Comparison of ENCODE assay signal across 11 cellular contexts in the genomic region with DNA sequence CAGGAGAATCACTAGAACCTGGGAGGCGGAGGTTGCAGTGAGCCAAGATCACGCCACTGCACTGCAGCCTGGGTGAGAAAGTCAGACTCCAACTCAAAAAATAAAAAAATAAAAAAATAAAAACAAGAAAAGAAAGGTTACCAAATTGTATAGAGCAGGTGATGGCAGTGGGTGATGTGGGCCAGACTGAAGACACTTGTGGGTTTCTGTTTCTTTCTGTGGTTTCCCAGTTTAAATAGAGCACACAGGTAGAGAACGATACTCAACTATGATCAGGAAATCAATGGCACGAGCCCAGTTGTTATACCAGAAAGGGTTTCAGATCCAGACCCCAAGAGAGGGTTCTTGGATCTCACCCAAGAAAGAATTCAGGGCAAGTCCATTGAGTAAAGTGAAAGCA. TPM values are rescaled to one million over a fixed set of nuclear protein-coding genes. Genes with fewer than 3 reads are reported as not detected.
DNase-seq lines count a peak whose midpoint lies in the region; ATAC-seq and TF ChIP-seq lines count a peak whose summit lies in the region.
"Had no signal": no experiment of that assay in that cellular context is flagged by ENCODE, and none has a peak within 500 bp of the region (broad histone marks: within the 10 kb centered on the region; RNA-seq: fewer than 3 reads in every experiment).

No MANE protein-coding gene starts in this region.

- H3K9me3 Mint-ChIP-seq in T-cell (no peaks in the 10 kb centered on the region), endodermal cell (peaks cover 8% of the 10 kb centered on the region)
- H3K9me3 Mint-ChIP-seq: naive B cell had no signal

- no peak overlapping the region for H3K4me3 ChIP-seq in GM12864 (ENCODE audit: low read depth, low read length)
- H3K4me3 ChIP-seq in tibial nerve = no peak overlapping the region
- H3K4me3 ChIP-seq in endodermal cell (ENCODE audit: low read length) = no peak overlapping the region
- H3K4me3 ChIP-seq in stomach = no peak overlapping the region

- H3K9me3 ChIP-seq in tibial nerve = no peaks in the 10 kb centered on the region
- peaks cover 1% of the 10 kb centered on the region for H3K9me3 ChIP-seq in endodermal cell (ENCODE audit: control insufficient read depth, low read length)
- H3K9me3 ChIP-seq in stomach = no peaks in the 10 kb centered on the region

- no peaks in the 10 kb centered on the region for H3K36me3 Mint-ChIP-seq in T-cell
- H3K36me3 Mint-ChIP-seq in endodermal cell (ENCODE audit: low read depth) = peaks cover 10% of the 10 kb centered on the region
- H3K36me3 Mint-ChIP-seq: naive B cell had no signal

- H3K4me3 Mint-ChIP-seq in T-cell = no peak overlapping the region
- H3K4me3 Mint-ChIP-seq in endodermal cell = no peak overlapping the region

- peak; percentile 63 for ATAC-seq in HG02938 (IDR thresholded peaks at IDR 0.05; ENCODE audit: unreplicated experiment)
- peak; percentile 60 to 81 (median 73) for ATAC-seq in T-cell (replicated peaks in 1 of 4)

- TF ChIP-seq EP300 in tibial nerve (IDR thresholded peaks at IDR 0.05) (no peak), stomach (IDR thresholded peaks at IDR 0.05) (no peak)

- DNase-seq in GM12864 (ENCODE audit: low read depth) (peak; percentile 69), GM19240 (ENCODE audit: insufficient read length, low spot score) (peak; percentile 45), T-cell (peak in 2 of 34 experiments; percentile 9 to 21), tibial nerve (ENCODE audit: low spot score in 2 of 2) (no peak), endodermal cell (no peak), stomach (no peak)
- no peak for DNase-seq in stimulated activated naive CD4-positive, alpha-beta T cell treated with Interleukin-2 at 50 U/mL for 16 hours (lab: John Stamatoyannopoulos, UW)
- DNase-seq: cerebellar nuclear complex, H7, naive B cell had no signal

- TF ChIP-seq CTCF in GM12864 (IDR thresholded peaks at IDR 0.05; ENCODE audit: low read depth, low read length, missing control alignments) (no peak), tibial nerve (IDR thresholded peaks at IDR 0.05) (no peak), endodermal cell (conservative IDR thresholded peaks at IDR 0.05) (no peak), stomach (IDR thresholded peaks at IDR 0.05) (no peak)

- H3K4me1 ChIP-seq in tibial nerve (no peaks in the 10 kb centered on the region), endodermal cell (ENCODE audit: control insufficient read depth, insufficient read depth, low read length) (no peaks in the 10 kb centered on the region), stomach (peaks cover 0 to 7% (median 2%) of the 10 kb centered on the region in 4 donors)

- no peaks in the 10 kb centered on the region for H3K36me3 ChIP-seq in tibial nerve
- no peaks in the 10 kb centered on the region for H3K36me3 ChIP-seq in endodermal cell (ENCODE audit: control insufficient read depth, insufficient read depth, low read length)
- H3K36me3 ChIP-seq in stomach = no peaks in the 10 kb centered on the region

- H3K27ac ChIP-seq in tibial nerve = no peak overlapping the region
- no peak overlapping the region for H3K27ac ChIP-seq in endodermal cell (ENCODE audit: low read depth, low read length)
- no peak overlapping the region for H3K27ac ChIP-seq in stomach

- no peak overlapping the region for H3K9ac ChIP-seq in endodermal cell (ENCODE audit: extremely low read depth, low read length, poor library complexity, severe bottlenecking)

- 71 to 75% methylated on average over 4 of the region's 4 CpGs for WGBS in tibial nerve, 2 donors
- WGBS in endodermal cell (ENCODE audit: insufficient coverage in 1 of 2, insufficient read length in 1 of 2), 2 experiments = 93 to 95% methylated on average over 2 to 4 of the region's 4 CpGs
- WGBS in stomach, 5 donors = 72 to 87% (median 83%) methylated on average over 4 of the region's 4 CpGs

- CTCF ChIA-PET in T-cell (lab: Charles Lee) = no interaction called here

- H3K27me3 ChIP-seq in tibial nerve (no peaks in the 10 kb centered on the region), endodermal cell (ENCODE audit: control insufficient read depth, insufficient read depth, low read length, poor library complexity, severe bottlenecking) (no peaks in the 10 kb centered on the region), stomach (no peaks in the 10 kb centered on the region)

- intact Hi-C loops in stomach (cut with DNase I; ENCODE audit: low total_unique reads) = no loop called here

- H3K27me3 Mint-ChIP-seq in T-cell (peaks cover 3 to 4% of the 10 kb centered on the region in 2 donors), endodermal cell (ENCODE audit: insufficient read depth) (no peaks in the 10 kb centered on the region)
- H3K27me3 Mint-ChIP-seq: naive B cell had no signal

- H3K27ac Mint-ChIP-seq in T-cell (no peak overlapping the region), endodermal cell (no peak overlapping the region)

- TF ChIP-seq POLR2A in tibial nerve (IDR thresholded peaks at IDR 0.05) = no peak
- TF ChIP-seq POLR2A in stomach (IDR thresholded peaks at IDR 0.05) = no peak

- POLR2A ChIA-PET in T-cell (lab: Charles Lee) = no interaction called here

- H3K4me1 Mint-ChIP-seq in T-cell (peaks cover 8% of the 10 kb centered on the region in 3 donors), endodermal cell (peaks cover 14% of the 10 kb centered on the region)

RNA-seq across cellular contexts. Expression of a gene that starts 32.6 kb away (rescaled TPM):
- total RNA-seq in T-cell (10 to 100 TPM; 17.5 to 29.4 (median 25.9) TPM), tibial nerve (10 to 100 TPM; 13.6 to 20.5 (median 17.2) TPM), endodermal cell (10 to 100 TPM; 22.4 to 26.3 TPM), stomach (100 to 1,000 TPM in 1 of 5 donors, 10 to 100 TPM in 3, 1 to 10 TPM in 1; 2.2 to 239 (median 22.8) TPM)
- polyA plus RNA-seq in endodermal cell (2013, experiment 1 of 2) = 36.2 TPM
- polyA plus RNA-seq in endodermal cell (2013, experiment 2 of 2) = 39.9 TPM
- polyA plus RNA-seq in stomach = 10 to 100 TPM; 37.0 to 46.6 (median 41.1) TPM

RNA-seq across cellular contexts. Expression of a gene that starts 42.3 kb away (rescaled TPM):
- total RNA-seq in T-cell (under 1 TPM in 2 of 5 donors, not detected in 3; 0.13 to 0.50 TPM), tibial nerve (1 to 10 TPM in 1 of 4 donors, under 1 TPM in 2, not detected in 1; 0.20 to 3.1 (median 0.60) TPM), endodermal cell (10 to 100 TPM in 1 of 2 donors, 1 to 10 TPM in 1; 7.6 to 13.6 TPM), stomach (1 to 10 TPM in 1 of 5 donors, not detected in 4; 4.4 TPM)
- polyA plus RNA-seq in endodermal cell (2013, experiment 1 of 2) = 1.6 TPM
- 2.5 TPM for polyA plus RNA-seq in endodermal cell (2013, experiment 2 of 2)
- polyA plus RNA-seq in stomach = under 1 TPM; 0.15 to 0.37 (median 0.31) TPM

Comparison
In these comparisons a context has a peak if more than half of its experiments do, and no peak if none do; other contexts are left out.
1. DNase-seq: peak in GM12864 (single experiment) and GM19240 (single experiment); none in tibial nerve (0 of 2), stimulated activated naive CD4-positive, alpha-beta T cell treated with Interleukin-2 at 50 U/mL for 16 hours (single experiment), endodermal cell (single experiment) and stomach (single experiment).